Comparison of ENCODE assay signal across 17 cellular contexts in the genomic region with DNA sequence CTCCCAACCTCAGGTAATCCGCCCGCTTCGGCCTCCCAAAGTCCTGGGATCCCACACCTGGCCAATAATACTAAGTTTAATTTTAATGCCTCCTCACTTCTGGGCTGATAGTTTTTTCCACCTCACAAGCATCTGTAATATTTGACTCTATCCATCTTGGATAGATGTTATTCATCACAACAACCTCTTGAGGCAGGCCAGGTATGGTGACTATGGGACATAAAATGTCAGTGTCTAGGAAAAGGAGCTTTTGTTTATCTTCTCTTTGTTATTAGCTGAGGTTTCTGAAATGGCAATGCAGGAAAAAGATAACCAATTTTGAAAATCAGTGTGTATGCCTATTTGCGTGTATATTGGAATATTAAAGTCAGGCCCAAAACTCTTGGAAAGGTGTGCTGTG. TPM values are rescaled to one million over a fixed set of nuclear protein-coding genes. Genes with fewer than 3 reads are reported as not detected.
DNase-seq lines count a peak whose midpoint lies in the region; ATAC-seq and TF ChIP-seq lines count a peak whose summit lies in the region.
"Had no signal": no experiment of that assay in that cellular context is flagged by ENCODE, and none has a peak within 500 bp of the region (broad histone marks: within the 10 kb centered on the region; RNA-seq: fewer than 3 reads in every experiment).

No MANE protein-coding gene starts in this region.

- no peaks in the 10 kb centered on the region for H3K9me3 ChIP-seq in CD4-positive, alpha-beta T cell (ENCODE audit: control insufficient read depth, low read length)
- H3K9me3 ChIP-seq: adrenal gland, heart right ventricle had no signal

- peak overlapping the region; percentile 94 for H3K27ac Mint-ChIP-seq in CD4-positive, alpha-beta T cell
- no peak overlapping the region for H3K27ac Mint-ChIP-seq in activated T-helper 2 cell treated with anti-CD3 and anti-CD28 coated beads, Interferon-gamma antibody, Interleukin-2, Interleukin-4, amounts not matched to agents 10 μg/mL and 5 μg/mL and 100 μg/mL, durations not matched to agents 14 hours and 24 hours and 36 hours
- H3K27ac Mint-ChIP-seq in natural killer cell treated with Interleukin-12 subunit alpha and Interleukin-12 subunit beta and Interleukin-15 and Interleukin-18, amount 100 ng/mL, for 72 hours = peak overlapping the region; percentile 94 to 98

- peaks cover 49% of the 10 kb centered on the region for H3K4me1 Mint-ChIP-seq in CD4-positive, alpha-beta T cell (ENCODE audit: low read depth)
- peaks cover 41% of the 10 kb centered on the region for H3K4me1 Mint-ChIP-seq in activated T-helper 2 cell treated with anti-CD3 and anti-CD28 coated beads, Interferon-gamma antibody, Interleukin-2, Interleukin-4, amounts not matched to agents 10 μg/mL and 5 μg/mL and 100 μg/mL, durations not matched to agents 14 hours and 24 hours and 36 hours (ENCODE audit: low read depth)
- H3K4me1 Mint-ChIP-seq in natural killer cell treated with Interleukin-12 subunit alpha and Interleukin-12 subunit beta and Interleukin-15 and Interleukin-18, amount 100 ng/mL, for 72 hours (ENCODE audit: low read depth in 2 of 2) = peaks cover 35 to 41% of the 10 kb centered on the region in 2 donors

- no peaks in the 10 kb centered on the region for H3K27me3 ChIP-seq in CD4-positive, alpha-beta T cell (ENCODE audit: control insufficient read depth, insufficient read depth, low read length)
- H3K27me3 ChIP-seq: adrenal gland, heart right ventricle had no signal

- peak overlapping the region; percentile 78 for H3K4me3 Mint-ChIP-seq in CD4-positive, alpha-beta T cell
- peak overlapping the region; percentile 52 for H3K4me3 Mint-ChIP-seq in activated T-helper 2 cell treated with anti-CD3 and anti-CD28 coated beads, Interferon-gamma antibody, Interleukin-2, Interleukin-4, amounts not matched to agents 10 μg/mL and 5 μg/mL and 100 μg/mL, durations not matched to agents 14 hours and 24 hours and 36 hours (ENCODE audit: low read depth)
- peak overlapping the region; percentile 87 for H3K4me3 Mint-ChIP-seq in natural killer cell treated with Interleukin-12 subunit alpha and Interleukin-12 subunit beta and Interleukin-15 and Interleukin-18, amount 100 ng/mL, for 72 hours

- in situ Hi-C loops in GM13977 (cut with MboI; ENCODE audit: low pct_unique_long_range_greater_than_20kb, low sequenced_read_pairs, unreplicated experiment) = no loop called here

- no peaks in the 10 kb centered on the region for H3K27me3 Mint-ChIP-seq in CD4-positive, alpha-beta T cell
- H3K27me3 Mint-ChIP-seq in activated T-helper 2 cell treated with anti-CD3 and anti-CD28 coated beads, Interferon-gamma antibody, Interleukin-2, Interleukin-4, amounts not matched to agents 10 μg/mL and 5 μg/mL and 100 μg/mL, durations not matched to agents 14 hours and 24 hours and 36 hours (ENCODE audit: low read depth) = peaks cover 3% of the 10 kb centered on the region
- peaks cover 0 to 3% of the 10 kb centered on the region in 2 donors for H3K27me3 Mint-ChIP-seq in natural killer cell treated with Interleukin-12 subunit alpha and Interleukin-12 subunit beta and Interleukin-15 and Interleukin-18, amount 100 ng/mL, for 72 hours

- H3K27ac ChIP-seq in CD4-positive, alpha-beta T cell (ENCODE audit: low read depth, low read length) = peak overlapping the region; percentile 13
- no peak overlapping the region for H3K27ac ChIP-seq in substantia nigra (ENCODE audit: low read depth, low read length, poor library complexity, severe bottlenecking)

- H3K9me3 Mint-ChIP-seq in CD4-positive, alpha-beta T cell = no peaks in the 10 kb centered on the region
- H3K9me3 Mint-ChIP-seq in activated T-helper 2 cell treated with anti-CD3 and anti-CD28 coated beads, Interferon-gamma antibody, Interleukin-2, Interleukin-4, amounts not matched to agents 10 μg/mL and 5 μg/mL and 100 μg/mL, durations not matched to agents 14 hours and 24 hours and 36 hours = no peaks in the 10 kb centered on the region
- no peaks in the 10 kb centered on the region for H3K9me3 Mint-ChIP-seq in natural killer cell treated with Interleukin-12 subunit alpha and Interleukin-12 subunit beta and Interleukin-15 and Interleukin-18, amount 100 ng/mL, for 72 hours

- peak; percentile 40 for ATAC-seq in CD4-positive, alpha-beta T cell (ENCODE audit: poor library complexity)
- ATAC-seq in natural killer cell treated with Interleukin-12 subunit alpha and Interleukin-12 subunit beta and Interleukin-15 and Interleukin-18, amount 100 ng/mL, for 72 hours = no peak
- ATAC-seq in HG03097 (IDR thresholded peaks at IDR 0.05; ENCODE audit: low FRiP score, unreplicated experiment) = no peak
- ATAC-seq: heart right ventricle, Panc1 had no signal

- intact Hi-C loops in CD4-positive, alpha-beta T cell (cut with DNase I, micrococcal nuclease) = loop anchor here (2.0 to 10.0 kb wide), 2 partner anchors 14 to 550 kb away; a partner anchor contains a TSS
- intact Hi-C loops in activated T-helper 2 cell treated with anti-CD3 and anti-CD28 coated beads, Interferon-gamma antibody, Interleukin-2, Interleukin-4, amounts not matched to agents 10 μg/mL and 5 μg/mL and 100 μg/mL, durations not matched to agents 14 hours and 24 hours and 36 hours (cut with micrococcal nuclease) = no loop called here

- CTCF ChIA-PET in CD4-positive, alpha-beta T cell (lab: Charles Lee) = interaction anchor here (0.6 to 5.6 kb wide), 6 partner anchors 10 to 203 kb away, joined by 4 to 33 read pairs (median 10); no protein-coding TSS in a partner anchor

- POLR2A ChIA-PET in CD4-positive, alpha-beta T cell (lab: Charles Lee) = interaction anchor here (0.9 to 4.6 kb wide), 6 partner anchors 10 to 68 kb away, joined by 3 to 223 read pairs (median 14); a partner anchor contains a TSS

- no peak for TF ChIP-seq CTCF in CD4-positive, alpha-beta T cell (IDR thresholded peaks at IDR 0.05)
- TF ChIP-seq CTCF in GM13977 (IDR thresholded peaks at IDR 0.05; ENCODE audit: extremely low read depth, insufficient read depth, missing control alignments) = peak; percentile 6

- DNase-seq in CD4-positive, alpha-beta T cell = no peak
- DNase-seq in GM13977 (ENCODE audit: low spot score) = no peak
- DNase-seq in activated T-helper 2 cell treated with anti-CD3 and anti-CD28 coated beads, Interferon-gamma antibody, Interleukin-2, Interleukin-4, amounts not matched to agents 10 μg/mL and 5 μg/mL and 100 μg/mL, durations not matched to agents 14 hours and 24 hours and 36 hours (ENCODE audit: low spot score) = no peak
- no peak for DNase-seq in natural killer cell treated with Interleukin-12 subunit alpha and Interleukin-12 subunit beta and Interleukin-15 and Interleukin-18, amount 100 ng/mL, for 72 hours (ENCODE audit: low spot score)
- no peak for DNase-seq in HuH-7 (ENCODE audit: low spot score)
- DNase-seq in substantia nigra (lab: John Stamatoyannopoulos, UW) = no peak
- no peak for DNase-seq in SIG-M5 (lab: John Stamatoyannopoulos, UW)
- DNase-seq: activated CD4-positive, alpha-beta T cell treated with anti-CD3 and anti-CD28 coated beads, Interleukin-2, amount 50 U/mL, for 48 hours; adrenal gland; C1 segment of cervical spinal cord; heart right ventricle; kidney glomerular epithelial cell; NCI-H2029 treated with DMSO at 0.1 percent for 48 hours; NCI-H69; retina had no signal

- peaks cover 37% of the 10 kb centered on the region for H3K36me3 Mint-ChIP-seq in CD4-positive, alpha-beta T cell (ENCODE audit: low read depth)
- H3K36me3 Mint-ChIP-seq in activated T-helper 2 cell treated with anti-CD3 and anti-CD28 coated beads, Interferon-gamma antibody, Interleukin-2, Interleukin-4, amounts not matched to agents 10 μg/mL and 5 μg/mL and 100 μg/mL, durations not matched to agents 14 hours and 24 hours and 36 hours (ENCODE audit: low read depth) = peaks cover 11% of the 10 kb centered on the region
- H3K36me3 Mint-ChIP-seq in natural killer cell treated with Interleukin-12 subunit alpha and Interleukin-12 subunit beta and Interleukin-15 and Interleukin-18, amount 100 ng/mL, for 72 hours = peaks cover 7% of the 10 kb centered on the region

RNA-seq across cellular contexts. Expression of a gene that starts 1.2 kb away (rescaled TPM):
- total RNA-seq in CD4-positive, alpha-beta T cell = 10 to 100 TPM; 68.0 to 68.9 TPM
- 29.8 and 31.4 TPM in 2 replicates for total RNA-seq in activated T-helper 2 cell treated with anti-CD3 and anti-CD28 coated beads, Interferon-gamma antibody, Interleukin-2, Interleukin-4, amounts not matched to agents 10 μg/mL and 5 μg/mL and 100 μg/mL, durations not matched to agents 14 hours and 24 hours and 36 hours
- 10 to 100 TPM; 59.6 to 98.5 TPM for total RNA-seq in natural killer cell treated with Interleukin-12 subunit alpha and Interleukin-12 subunit beta and Interleukin-15 and Interleukin-18, amount 100 ng/mL, for 72 hours

RNA-seq across cellular contexts. Expression of a gene that starts 27.9 kb away (rescaled TPM):
- total RNA-seq in CD4-positive, alpha-beta T cell = 1 to 10 TPM; 3.1 to 4.1 TPM
- 20.4 and 20.9 TPM in 2 replicates for total RNA-seq in activated T-helper 2 cell treated with anti-CD3 and anti-CD28 coated beads, Interferon-gamma antibody, Interleukin-2, Interleukin-4, amounts not matched to agents 10 μg/mL and 5 μg/mL and 100 μg/mL, durations not matched to agents 14 hours and 24 hours and 36 hours
- total RNA-seq in natural killer cell treated with Interleukin-12 subunit alpha and Interleukin-12 subunit beta and Interleukin-15 and Interleukin-18, amount 100 ng/mL, for 72 hours = 10 to 100 TPM; 15.4 to 15.9 TPM
